12 cellular contexts compared by ENCODE assay signal in genomic region chr21:37079211-37079824, GRCh38. TPM values are rescaled to one million over a fixed set of nuclear protein-coding genes. Genes with fewer than 3 reads are reported as not detected.
DNase-seq lines count a peak whose midpoint lies in the region; ATAC-seq and TF ChIP-seq lines count a peak whose summit lies in the region.
"Had no signal": no experiment of that assay in that cellular context is flagged by ENCODE, and none has a peak within 500 bp of the region (broad histone marks: within the 10 kb centered on the region; RNA-seq: fewer than 3 reads in every experiment).

No MANE protein-coding gene starts in this region.

- CTCF ChIA-PET in WTC11 (lab: Charles Lee) = interaction anchor here (0.6 to 1.3 kb wide), 19 partner anchors 8 to 842 kb away, joined by 3 to 10 read pairs (median 4); no protein-coding TSS in a partner anchor

- no peaks in the 10 kb centered on the region for H3K36me3 Mint-ChIP-seq in WTC11

- peaks cover 21% of the 10 kb centered on the region for H3K4me1 ChIP-seq in lower lobe of right lung

- H3K4me3 ChIP-seq in lower lobe of right lung = no peak overlapping the region

- H3K27me3 Mint-ChIP-seq in WTC11 (ENCODE audit: low read depth) = peaks cover 22% of the 10 kb centered on the region
- H3K27me3 Mint-ChIP-seq: stimulated activated memory B cell treated with anti-CD40 and anti-IgM and Interleukin-4, amounts not matched to agents 10 μg/mL and 1 μg/mL and 100 μg/mL, for 72 hours had no signal

- no peaks in the 10 kb centered on the region for H3K27me3 ChIP-seq in lower lobe of right lung (ENCODE audit: low read depth)

- H3K4me3 Mint-ChIP-seq in WTC11 = no peak overlapping the region
- H3K4me3 Mint-ChIP-seq: stimulated activated memory B cell treated with anti-CD40 and anti-IgM and Interleukin-4, amounts not matched to agents 10 μg/mL and 1 μg/mL and 100 μg/mL, for 72 hours had no signal

- no peak overlapping the region for H3K27ac ChIP-seq in lower lobe of right lung

- H3K36me3 ChIP-seq in lower lobe of right lung = no peaks in the 10 kb centered on the region

- no peaks in the 10 kb centered on the region for H3K9me3 ChIP-seq in lower lobe of right lung

- intact Hi-C loops in lower lobe of right lung (cut with DNase I) = no loop called here

- peak; percentile 72 for ATAC-seq in WTC11
- ATAC-seq in lower lobe of right lung = peak in 1 of 2 donors; percentile 39
- ATAC-seq: stimulated activated memory B cell treated with anti-CD40 and anti-IgM and Interleukin-4, amounts not matched to agents 10 μg/mL and 1 μg/mL and 100 μg/mL, for 72 hours had no signal

- H3K27ac Mint-ChIP-seq in WTC11 = no peak overlapping the region
- H3K27ac Mint-ChIP-seq: stimulated activated memory B cell treated with anti-CD40 and anti-IgM and Interleukin-4, amounts not matched to agents 10 μg/mL and 1 μg/mL and 100 μg/mL, for 72 hours had no signal

- DNase-seq in NCI-H2171 treated with DMSO at 0.1 percent for 48 hours (lab: John Stamatoyannopoulos, UW) (peak; percentile 12), NCI-H2171 (lab: John Stamatoyannopoulos, UW) (no peak), HT-29 (ENCODE audit: low spot score) (peak; percentile 14), WTC11 (ENCODE audit: low spot score) (no peak), lower lobe of right lung (no peak), C1 segment of cervical spinal cord (lab: John Stamatoyannopoulos, UW) (no peak), H4 (ENCODE audit: low spot score) (no peak), cerebellar cortex (ENCODE audit: low spot score) (no peak)
- DNase-seq: activated naive CD4-positive, alpha-beta T cell treated with Interleukin-2 at 50 U/mL for 16 hours; H7; NCI-H226 had no signal

- peaks cover 4% of the 10 kb centered on the region for H3K4me1 Mint-ChIP-seq in WTC11

- TF ChIP-seq CTCF in WTC11 (IDR thresholded peaks at IDR 0.05) (no peak), lower lobe of right lung (IDR thresholded peaks at IDR 0.05) (peak; percentile 34)

- POLR2A ChIA-PET in WTC11 (lab: Charles Lee) = no interaction called here

- peaks cover 5% of the 10 kb centered on the region for H3K9me3 Mint-ChIP-seq in WTC11

TF ChIP-seq in WTC11, 78 proteins besides CTCF, POLR2A, EP300 and RAD21:
- TF ChIP-seq GABPB1 (CRISPR knock-in tag; IDR thresholded peaks at IDR 0.05) = no peak
- TF ChIP-seq KAT7 (CRISPR knock-in tag; IDR thresholded peaks at IDR 0.05; ENCODE audit: borderline replicate concordance) = no peak
- no peak for TF ChIP-seq SMAD4 (CRISPR knock-in tag; IDR thresholded peaks at IDR 0.05)
- no peak for TF ChIP-seq E2F4 (CRISPR knock-in tag; IDR thresholded peaks at IDR 0.05; ENCODE audit: borderline replicate concordance, low read depth)
- no peak for TF ChIP-seq ZMAT4 (CRISPR knock-in tag; IDR thresholded peaks at IDR 0.05)
- no peak for TF ChIP-seq NR3C1 (CRISPR knock-in tag; conservative IDR thresholded peaks at IDR 0.05; ENCODE audit: low read depth)
- no peak for TF ChIP-seq ZNF512 (CRISPR knock-in tag; IDR thresholded peaks at IDR 0.05; ENCODE audit: borderline replicate concordance)
- no peak for TF ChIP-seq USF1 (CRISPR knock-in tag; IDR thresholded peaks at IDR 0.05)
- no peak for TF ChIP-seq ZSCAN18 (CRISPR knock-in tag; IDR thresholded peaks at IDR 0.05)
- no peak for TF ChIP-seq ZNF138 (CRISPR knock-in tag; conservative IDR thresholded peaks at IDR 0.05)
- no peak for TF ChIP-seq ZNF671 (CRISPR knock-in tag; IDR thresholded peaks at IDR 0.05)

RNA-seq across cellular contexts. Expression of gene TTC3, which starts 6.3 kb away (rescaled TPM):
- total RNA-seq in HT-29 (2014; rRNA removed; shearing (Covaris generic)) = 55.6 and 67.8 TPM in 2 replicates
- total RNA-seq in WTC11 (2021) = 27.8 to 29.2 TPM (median 29.0 TPM) in 3 replicates
- 93.0 TPM for total RNA-seq in lower lobe of right lung
- 67.4 and 71.9 TPM in 2 replicates for total RNA-seq in H4 (2014; rRNA removed; shearing (Covaris generic))

RNA-seq across cellular contexts. Expression of gene PIGP, which starts 6.4 kb away (rescaled TPM):
- total RNA-seq in HT-29 (2014; rRNA removed; shearing (Covaris generic)) = 8.1 and 16.2 TPM in 2 replicates
- total RNA-seq in WTC11 (2021) = 10.9 to 17.0 TPM (median 16.2 TPM) in 3 replicates
- 28.7 TPM for total RNA-seq in lower lobe of right lung
- total RNA-seq in H4 (2014; rRNA removed; shearing (Covaris generic)) = 28.9 and 52.9 TPM in 2 replicates

Comparison
In these comparisons a context has a peak if more than half of its experiments do, and no peak if none do; other contexts are left out.
1. DNase-seq: peak in NCI-H2171 treated with DMSO at 0.1 percent for 48 hours (single experiment) and HT-29 (single experiment); none in NCI-H2171 (single experiment), WTC11 (single experiment), lower lobe of right lung (single experiment), C1 segment of cervical spinal cord (0 of 14), H4 (single experiment) and cerebellar cortex (single experiment).